30 cellular contexts compared by ENCODE assay signal in the genomic region with DNA sequence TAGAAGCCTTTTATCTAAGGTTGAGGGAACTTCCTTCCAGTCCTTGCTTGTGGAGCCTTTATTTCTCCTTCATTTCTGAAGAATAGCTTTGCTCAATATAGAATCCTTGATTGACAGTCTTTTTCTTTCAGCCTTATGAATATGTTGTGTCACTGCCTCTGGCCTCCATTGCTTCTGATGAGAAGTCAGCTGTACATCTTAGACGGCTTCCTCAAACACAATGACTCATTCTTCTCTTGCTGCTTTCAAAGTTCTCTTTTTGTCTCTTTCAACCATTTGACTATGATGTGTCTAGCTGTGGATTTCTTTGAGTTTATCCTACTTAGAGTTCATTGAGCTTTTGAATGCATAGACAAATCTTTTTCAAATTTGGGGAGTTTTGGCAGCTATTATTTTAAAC.
"Had no signal": no experiment of that assay in that cellular context is flagged by ENCODE, and none has a peak within 500 bp of the region (broad histone marks: within the 10 kb centered on the region; RNA-seq: fewer than 3 reads in every experiment).

No MANE protein-coding gene starts in this region.

- H3K4me3 ChIP-seq: left lung, lower lobe of right lung, pancreas, prostate gland, sigmoid colon, spleen, suprapubic skin, thoracic aorta, tibial artery, upper lobe of right lung had no signal

- H3K9me3 Mint-ChIP-seq: stimulated activated effector memory CD8-positive, alpha-beta T cell treated with anti-CD3 and anti-CD28 coated beads, Interleukin-12 subunit alpha, Interleukin-12 subunit beta, amount 100 ng/mL, for 72 hours had no signal

- H3K36me3 Mint-ChIP-seq: immature natural killer cell; stimulated activated effector memory CD8-positive, alpha-beta T cell treated with anti-CD3 and anti-CD28 coated beads, Interleukin-12 subunit alpha, Interleukin-12 subunit beta, amount 100 ng/mL, for 72 hours had no signal

- FAIRE-seq: islet of Langerhans, pancreas, small intestine, urothelium cell line had no signal

- H3K9me3 ChIP-seq: pancreas, prostate gland, sigmoid colon, suprapubic skin, thoracic aorta, upper lobe of right lung had no signal

- H3K27me3 ChIP-seq: pancreas, tibial artery, upper lobe of right lung had no signal

- DNase-seq: immature natural killer cell; kidney; left colon; left lung; lower lobe of right lung; mammary epithelial cell; mesenchymal stem cell; naive thymus-derived CD8-positive, alpha-beta T cell; nucleus accumbens; pancreas; posterior cingulate gyrus; retina; right cardiac atrium; sigmoid colon; small intestine; spleen; stimulated activated CD4-positive, alpha-beta T cell treated with anti-CD3 and anti-CD28 coated beads, Interleukin-4, amount 100 ng/mL, for 24 hours; stimulated activated naive CD4-positive, alpha-beta T cell; tibial artery; trophoblast cell; upper lobe of right lung had no signal

- H3K27ac Mint-ChIP-seq: immature natural killer cell; naive thymus-derived CD8-positive, alpha-beta T cell; nephron; stimulated activated effector memory CD8-positive, alpha-beta T cell treated with anti-CD3 and anti-CD28 coated beads, Interleukin-12 subunit alpha, Interleukin-12 subunit beta, amount 100 ng/mL, for 72 hours; stimulated activated naive CD8-positive, alpha-beta T cell treated with anti-CD3 and anti-CD28 coated beads, Interleukin-15, Interleukin-2, amounts not matched to agents 100 ng/mL and 50 ng/mL, for 24 hours had no signal

- ATAC-seq: left colon; left lung; lower lobe of right lung; naive thymus-derived CD8-positive, alpha-beta T cell; pancreas; right cardiac atrium; stimulated activated effector memory CD8-positive, alpha-beta T cell treated with anti-CD3 and anti-CD28 coated beads, Interleukin-12 subunit alpha, Interleukin-12 subunit beta, amount 100 ng/mL, for 72 hours; upper lobe of right lung had no signal

- H3K4me3 Mint-ChIP-seq: immature natural killer cell; naive thymus-derived CD8-positive, alpha-beta T cell; nephron; neural crest cell; stimulated activated effector memory CD8-positive, alpha-beta T cell treated with anti-CD3 and anti-CD28 coated beads, Interleukin-12 subunit alpha, Interleukin-12 subunit beta, amount 100 ng/mL, for 72 hours; stimulated activated naive CD8-positive, alpha-beta T cell treated with anti-CD3 and anti-CD28 coated beads, Interleukin-15, Interleukin-2, amounts not matched to agents 100 ng/mL and 50 ng/mL, for 24 hours had no signal

- H3K4me1 Mint-ChIP-seq: immature natural killer cell; naive thymus-derived CD8-positive, alpha-beta T cell; stimulated activated effector memory CD8-positive, alpha-beta T cell treated with anti-CD3 and anti-CD28 coated beads, Interleukin-12 subunit alpha, Interleukin-12 subunit beta, amount 100 ng/mL, for 72 hours had no signal

- H3K4me1 ChIP-seq: left lung, lower lobe of right lung, pancreas, prostate gland, sigmoid colon, spleen, suprapubic skin, tibial artery, upper lobe of right lung had no signal

- H3K36me3 ChIP-seq: left lung, lower lobe of right lung, pancreas, prostate gland, sigmoid colon, spleen, suprapubic skin, thoracic aorta, tibial artery, upper lobe of right lung had no signal

- H3K27ac ChIP-seq: left lung, lower lobe of right lung, pancreas, prostate gland, sigmoid colon, spleen, suprapubic skin, thoracic aorta, tibial artery, upper lobe of right lung had no signal
